ENCODE assay signal across 1 cellular context in genomic region chr1:34982820-34983376, GRCh38.
TF ChIP-seq lines count a peak whose summit lies in the region.

No MANE protein-coding gene starts in this region.

TF ChIP-seq in K562, 482 proteins besides CTCF, POLR2A, EP300 and RAD21:
- peak; percentile 27; the same call in 1 of the 2 replicates for TF ChIP-seq MAFK (IDR thresholded peaks at IDR 0.05; ENCODE audit: low read length)
- TF ChIP-seq USF1 (CRISPR knock-in tag; IDR thresholded peaks at IDR 0.05), result no peak
- TF ChIP-seq MAFG (tag; conservative IDR thresholded peaks at IDR 0.05), result peak; percentile 20; the same call in 1 of the 2 replicates
- no peak for TF ChIP-seq POLR2G (IDR thresholded peaks at IDR 0.05; ENCODE audit: low read depth, low read length)
- no peak for TF ChIP-seq ZFP1 (CRISPR knock-in tag; IDR thresholded peaks at IDR 0.05)
- TF ChIP-seq ZNF280B (CRISPR knock-in tag; IDR thresholded peaks at IDR 0.05), result no peak
- no peak for TF ChIP-seq TOE1 (IDR thresholded peaks at IDR 0.05; ENCODE audit: borderline replicate concordance)
- TF ChIP-seq TOE1 (CRISPR knock-in tag; IDR thresholded peaks at IDR 0.05; ENCODE audit: borderline replicate concordance, low read depth), result no peak
- TF ChIP-seq STAT6 (CRISPR knock-in tag; IDR thresholded peaks at IDR 0.05), result no peak
- no peak for TF ChIP-seq HES1 (IDR thresholded peaks at IDR 0.05; ENCODE audit: low read depth)
- TF ChIP-seq ARID4B (CRISPR knock-in tag; IDR thresholded peaks at IDR 0.05), result no peak
- no peak for TF ChIP-seq COPS2 (conservative IDR thresholded peaks at IDR 0.05)
- TF ChIP-seq MITF (IDR thresholded peaks at IDR 0.05), result no peak
- TF ChIP-seq, protein P1, sequence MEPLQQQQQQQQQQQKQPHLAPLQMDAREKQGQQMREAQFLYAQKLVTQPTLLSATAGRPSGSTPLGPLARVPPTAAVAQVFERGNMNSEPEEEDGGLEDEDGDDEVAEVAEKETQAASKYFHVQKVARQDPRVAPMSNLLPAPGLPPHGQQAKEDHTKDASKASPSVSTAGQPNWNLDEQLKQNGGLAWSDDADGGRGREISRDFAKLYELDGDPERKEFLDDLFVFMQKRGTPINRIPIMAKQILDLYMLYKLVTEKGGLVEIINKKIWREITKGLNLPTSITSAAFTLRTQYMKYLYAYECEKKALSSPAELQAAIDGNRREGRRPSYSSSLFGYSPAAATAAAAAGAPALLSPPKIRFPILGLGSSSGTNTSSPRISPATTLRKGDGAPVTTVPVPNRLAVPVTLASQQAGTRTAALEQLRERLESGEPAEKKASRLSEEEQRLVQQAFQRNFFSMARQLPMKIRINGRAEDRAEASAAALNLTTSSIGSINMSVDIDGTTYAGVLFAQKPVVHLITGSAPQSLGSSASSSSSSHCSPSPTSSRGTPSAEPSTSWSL (CRISPR knock-in tag; IDR thresholded peaks at IDR 0.05; ENCODE audit: borderline replicate concordance), result no peak
- no peak for TF ChIP-seq ZEB2 (IDR thresholded peaks at IDR 0.05)
- no peak for TF ChIP-seq CAMTA2 (CRISPR knock-in tag; conservative IDR thresholded peaks at IDR 0.05)
- TF ChIP-seq ZNF316 (IDR thresholded peaks at IDR 0.05), result peak; percentile 63
- TF ChIP-seq JUNB (CRISPR knock-in tag; conservative IDR thresholded peaks at IDR 0.05), result no peak
- no peak for TF ChIP-seq ZNF766 (CRISPR knock-in tag; conservative IDR thresholded peaks at IDR 0.05)
- TF ChIP-seq C11orf30 (IDR thresholded peaks at IDR 0.05; ENCODE audit: low read depth), result peak; percentile 41; the same call in 1 of the 2 replicates
- no peak for TF ChIP-seq HMG20A (CRISPR knock-in tag; conservative IDR thresholded peaks at IDR 0.05)
- TF ChIP-seq SRF (CRISPR knock-in tag; IDR thresholded peaks at IDR 0.05), result no peak
